ENCODE assay signal across 18 cellular contexts in genomic region chr11:133070790-133071189, GRCh38.
DNase-seq lines count a peak whose midpoint lies in the region; ATAC-seq, FAIRE-seq and TF ChIP-seq lines count a peak whose summit lies in the region.
"Had no signal": no experiment of that assay in that cellular context is flagged by ENCODE, and none has a peak within 500 bp of the region (broad histone marks: within the 10 kb centered on the region; RNA-seq: fewer than 3 reads in every experiment).

No MANE protein-coding gene starts in this region.

- H2BK120ac ChIP-seq in H1 (replicated peaks; ENCODE audit: low read depth, low read length) = no peak overlapping the region
- H2BK120ac ChIP-seq in mesendoderm (ENCODE audit: low read depth, low read length) = no peak overlapping the region

- H3K4ac ChIP-seq in H1 (replicated peaks; ENCODE audit: insufficient read length, low read depth, low read length) (no peak overlapping the region), mesendoderm (ENCODE audit: low read depth, low read length) (no peak overlapping the region)

- H3K9me2 ChIP-seq in GM23338 (ENCODE audit: insufficient read depth) = no peaks in the 10 kb centered on the region

- DNase-seq in GM23338 (ENCODE audit: low spot score) (peak; percentile 51), H1 (ENCODE audit: low read depth in 1 of 2, low spot score in 2 of 2) (no peak), mesendoderm (peak; percentile 60), SKM-1 (lab: John Stamatoyannopoulos, UW; ENCODE audit: unreplicated experiment) (no peak), ascending aorta (ENCODE audit: low spot score in 2 of 2) (no peak)
- DNase-seq: Calu3; CD4-positive, alpha-beta memory T cell; DND-41; EL had no signal

- no peaks in the 10 kb centered on the region for H3K23me2 ChIP-seq in H1 (ENCODE audit: low read depth, low read length)

- H3K9ac ChIP-seq in HUES64 (ENCODE audit: low read depth, low read length) = no peak overlapping the region
- H3K9ac ChIP-seq in H1 (replicated peaks in 1 of 4; ENCODE audit: extremely low read depth in 1 of 4, low read depth in 3 of 4, low read length in 3 of 4) = no peak overlapping the region
- H3K9ac ChIP-seq in mesendoderm (ENCODE audit: low read length) = no peak overlapping the region
- H3K9ac ChIP-seq: BLaER1 had no signal

- no peak overlapping the region for H3K27ac Mint-ChIP-seq in GM23338
- H3K27ac Mint-ChIP-seq: CD14-positive monocyte; CD4-positive, alpha-beta memory T cell had no signal

- H3K18ac ChIP-seq in H1 (ENCODE audit: extremely low read depth, low read length) = no peak overlapping the region; the same call in 1 of the 2 replicates
- H3K18ac ChIP-seq in mesendoderm (ENCODE audit: low read length) = no peak overlapping the region

- intact Hi-C loops in ascending aorta (cut with DNase I) = no loop called here

- no peak overlapping the region for H3K4me3 ChIP-seq in GM23338
- no peak overlapping the region for H3K4me3 ChIP-seq in HUES64 (ENCODE audit: low read length)
- no peak overlapping the region for H3K4me3 ChIP-seq in H1 (ENCODE audit: extremely low read depth in 1 of 4, insufficient read depth in 2 of 4, low read depth in 3 of 4, low read length in 4 of 4)
- no peak overlapping the region for H3K4me3 ChIP-seq in mesendoderm (ENCODE audit: low read length)
- H3K4me3 ChIP-seq in ascending aorta = no peak overlapping the region
- H3K4me3 ChIP-seq: BLaER1, GM12878 had no signal

- no peaks in the 10 kb centered on the region for H3K36me3 Mint-ChIP-seq in GM23338 (ENCODE audit: low read depth)
- H3K36me3 Mint-ChIP-seq: CD14-positive monocyte; CD4-positive, alpha-beta memory T cell had no signal

- no peak overlapping the region for H4K91ac ChIP-seq in H1 (replicated peaks; ENCODE audit: insufficient read length, low read length)

- H3K9me3 ChIP-seq in HUES64 (ENCODE audit: insufficient read depth, low read depth, low read length) = no peaks in the 10 kb centered on the region
- H3K9me3 ChIP-seq in H1 (ENCODE audit: insufficient read depth in 2 of 2, low read depth in 1 of 2, low read length in 1 of 2) = no peaks in the 10 kb centered on the region
- H3K9me3 ChIP-seq in ascending aorta = no peaks in the 10 kb centered on the region
- H3K9me3 ChIP-seq: BLaER1 had no signal

- peaks cover 34% of the 10 kb centered on the region for H3K4me1 ChIP-seq in GM23338 (ENCODE audit: insufficient read depth)
- peaks cover 14% of the 10 kb centered on the region for H3K4me1 ChIP-seq in HUES64 (ENCODE audit: insufficient read depth, low read length)
- peaks cover 0 to 19% (median 12%) of the 10 kb centered on the region in 4 experiments; a peak in 6 of 7 replicates for H3K4me1 ChIP-seq in H1 (replicated peaks in 1 of 4; ENCODE audit: control insufficient read depth in 3 of 4, insufficient read depth in 4 of 4, low read length in 3 of 4)
- peaks cover 5% of the 10 kb centered on the region for H3K4me1 ChIP-seq in mesendoderm (ENCODE audit: control insufficient read depth, low read depth, low read length)
- no peaks in the 10 kb centered on the region for H3K4me1 ChIP-seq in ascending aorta

- no peak overlapping the region for H2BK12ac ChIP-seq in H1 (ENCODE audit: low read depth, low read length)

- TF ChIP-seq POLR2A in H1 (IDR thresholded peaks at IDR 0.05; ENCODE audit: control extremely low read depth in 1 of 2, low read depth in 2 of 2, low read length in 2 of 2) (no peak), GM18505 (IDR thresholded peaks at IDR 0.05; ENCODE audit: borderline replicate concordance, extremely low read depth, insufficient read depth, insufficient read length) (no peak)

- H2BK20ac ChIP-seq in H1 (ENCODE audit: low read length) = no peak overlapping the region

- WGBS in HUES64 = 89% methylated on average over 2 of the region's 3 CpGs
- WGBS in H1 (ENCODE audit: extremely low coverage in 1 of 2, insufficient coverage in 1 of 2, insufficient read length in 1 of 2, insufficient replicate concordance in 2 of 2, low coverage in 1 of 2, low lambda C conversion rate in 2 of 2, missing lambda C conversion rate in 1 of 2), 2 experiments = 56% methylated on average over 3 of the region's 3 CpGs; no CpG with 5 or more reads in 1 of the 2 experiments
- WGBS in mesendoderm (ENCODE audit: extremely low coverage, insufficient coverage, low lambda C conversion rate) = no CpG with 5 or more reads among the region's 3 CpGs

- no peak for FAIRE-seq in H1 (lab: Jason Lieb, UNC)
- FAIRE-seq: GM12878, GM19239, H54 had no signal

- peak in 1 of 2 experiments; percentile 45; a peak in 3 of 4 replicates for TF ChIP-seq CTCF in GM23338 (conservative IDR thresholded peaks at IDR 0.05; ENCODE audit: low read depth in 2 of 2)
- TF ChIP-seq CTCF in H1 (IDR thresholded peaks at IDR 0.05; ENCODE audit: control extremely low read depth in 1 of 3, insufficient read depth in 1 of 3, low read depth in 1 of 3, low read length in 3 of 3) = peak in 2 of 3 experiments; percentile 13 to 33; a peak in 2 of 4 replicates
- TF ChIP-seq CTCF in ascending aorta (IDR thresholded peaks at IDR 0.05) = no peak

- no peaks in the 10 kb centered on the region for H3K79me2 ChIP-seq in GM23338 (replicated peaks; ENCODE audit: insufficient read depth)
- H3K79me2 ChIP-seq in H1 (ENCODE audit: control insufficient read depth in 1 of 2, insufficient read depth in 2 of 2, low read length in 2 of 2) = no peaks in the 10 kb centered on the region
- H3K79me2 ChIP-seq in mesendoderm (ENCODE audit: control insufficient read depth, insufficient read depth, low read length) = no peaks in the 10 kb centered on the region

- H3K27ac ChIP-seq in GM23338 (ENCODE audit: low read depth) = peak overlapping the region; percentile 35
- peak overlapping the region; percentile 63; the same call in 1 of the 2 replicates for H3K27ac ChIP-seq in HUES64 (ENCODE audit: low read depth, low read length)
- H3K27ac ChIP-seq in H1 (ENCODE audit: low read depth, low read length) = no peak overlapping the region
- no peak overlapping the region for H3K27ac ChIP-seq in mesendoderm (ENCODE audit: low read depth, low read length)
- H3K27ac ChIP-seq in ascending aorta = no peak overlapping the region
- H3K27ac ChIP-seq: 22Rv1, BLaER1 had no signal

- no peak overlapping the region for H2AFZ ChIP-seq in GM23338
- H2AFZ ChIP-seq in H1 (ENCODE audit: low read length) = no peak overlapping the region

- H3K56ac ChIP-seq in H1 (replicated peaks; ENCODE audit: insufficient read length, low read depth, low read length) = no peak overlapping the region
- no peak overlapping the region for H3K56ac ChIP-seq in mesendoderm (ENCODE audit: low read length)

- H3K14ac ChIP-seq in H1 (ENCODE audit: insufficient read length) = no peak overlapping the region

- peak in 1 of 2 experiments; percentile 13; a peak in 1 of 4 replicates for TF ChIP-seq RAD21 in H1 (IDR thresholded peaks at IDR 0.05 in 1 of 2, conservative IDR thresholded peaks at IDR 0.05 in 1 of 2; ENCODE audit: low read depth in 2 of 2, low read length in 2 of 2)

- no peak overlapping the region for H2BK5ac ChIP-seq in H1 (ENCODE audit: low read depth, low read length)
- no peak overlapping the region for H2BK5ac ChIP-seq in mesendoderm (ENCODE audit: low read length)

- no peaks in the 10 kb centered on the region for H3K27me3 ChIP-seq in GM23338 (ENCODE audit: insufficient read depth)
- no peaks in the 10 kb centered on the region for H3K27me3 ChIP-seq in HUES64 (ENCODE audit: insufficient read depth, low read length)
- H3K27me3 ChIP-seq in H1 (replicated peaks in 1 of 4; ENCODE audit: control insufficient read depth in 3 of 4, extremely low read depth in 1 of 4, insufficient read depth in 3 of 4, low read length in 3 of 4) = no peaks in the 10 kb centered on the region
- no peaks in the 10 kb centered on the region for H3K27me3 ChIP-seq in mesendoderm (ENCODE audit: insufficient read depth, low read length, poor library complexity)
- no peaks in the 10 kb centered on the region for H3K27me3 ChIP-seq in ascending aorta
- H3K27me3 ChIP-seq: BLaER1 had no signal

- TF ChIP-seq EP300 in H1 (IDR thresholded peaks at IDR 0.05; ENCODE audit: borderline replicate concordance in 1 of 2, low read depth in 2 of 2, low read length in 2 of 2) = no peak

- H2BK15ac ChIP-seq in H1 (ENCODE audit: low read length) = no peak overlapping the region
- no peak overlapping the region for H2BK15ac ChIP-seq in mesendoderm (replicated peaks; ENCODE audit: low read depth)

- peak overlapping the region; percentile 56 for H3K4me2 ChIP-seq in GM23338
- H3K4me2 ChIP-seq in H1 (ENCODE audit: insufficient read depth in 1 of 2, low read depth in 2 of 2, low read length in 2 of 2) = no peak overlapping the region; a peak in 1 of 4 replicates
- no peak overlapping the region for H3K4me2 ChIP-seq in mesendoderm (ENCODE audit: low read length)
- H3K4me2 ChIP-seq: BLaER1 had no signal

- peaks cover 30% of the 10 kb centered on the region for H3K4me1 Mint-ChIP-seq in GM23338
- H3K4me1 Mint-ChIP-seq: CD14-positive monocyte had no signal

- no peak overlapping the region for H3K4me3 Mint-ChIP-seq in GM23338
- H3K4me3 Mint-ChIP-seq: CD14-positive monocyte; CD4-positive, alpha-beta memory T cell had no signal

- ATAC-seq in GM23338 = peak; percentile 76
- no peak for ATAC-seq in HG02642 (IDR thresholded peaks at IDR 0.05; ENCODE audit: poor library complexity, unreplicated experiment)
- no peak for ATAC-seq in GM18505 (IDR thresholded peaks at IDR 0.05; ENCODE audit: unreplicated experiment)
- ATAC-seq: GM12878 had no signal

- H3K23ac ChIP-seq in H1 (ENCODE audit: insufficient read length) (no peak overlapping the region), mesendoderm (ENCODE audit: low read length) (no peak overlapping the region)

- POLR2A ChIA-PET in H1 (lab: Charles Lee; ENCODE audit: partially characterized antibody) = interaction anchor here (0.7 to 1.9 kb wide), 9 partner anchors 8 to 826 kb away, joined by 3 to 10 read pairs (median 3); no protein-coding TSS in a partner anchor

- H4K5ac ChIP-seq in H1 (ENCODE audit: insufficient read length, low read depth, low read length) (no peak overlapping the region), mesendoderm (ENCODE audit: low read length) (no peak overlapping the region)

- no peaks in the 10 kb centered on the region for H3K36me3 ChIP-seq in GM23338 (ENCODE audit: insufficient read depth)
- no peaks in the 10 kb centered on the region for H3K36me3 ChIP-seq in HUES64 (ENCODE audit: insufficient read depth, low read length)
- H3K36me3 ChIP-seq in H1 (ENCODE audit: control insufficient read depth in 2 of 4, insufficient read depth in 4 of 4, low read length in 3 of 4) = no peaks in the 10 kb centered on the region
- H3K36me3 ChIP-seq in mesendoderm (ENCODE audit: control insufficient read depth, insufficient read depth, low read length) = no peaks in the 10 kb centered on the region
- no peaks in the 10 kb centered on the region for H3K36me3 ChIP-seq in ascending aorta
- H3K36me3 ChIP-seq: BLaER1 had no signal

- H3K9me3 Mint-ChIP-seq in GM23338 = no peaks in the 10 kb centered on the region
- H3K9me3 Mint-ChIP-seq: CD4-positive, alpha-beta memory T cell had no signal

- H3K79me1 ChIP-seq in H1 (ENCODE audit: low read depth, low read length) (no peaks in the 10 kb centered on the region), mesendoderm (ENCODE audit: low read length) (no peaks in the 10 kb centered on the region)

- H4K20me1 ChIP-seq in GM23338 (replicated peaks; ENCODE audit: insufficient read depth) (no peaks in the 10 kb centered on the region), H1 (replicated peaks in 1 of 2; ENCODE audit: control insufficient read depth in 1 of 2, insufficient read depth in 2 of 2, low read length in 2 of 2) (no peaks in the 10 kb centered on the region)
- H4K20me1 ChIP-seq: BLaER1 had no signal

- H4K8ac ChIP-seq in H1 (ENCODE audit: extremely low read depth, insufficient read depth, low read length) = no peak overlapping the region
- H4K8ac ChIP-seq in mesendoderm (ENCODE audit: low read depth, low read length) = no peak overlapping the region

- peaks cover 8% of the 10 kb centered on the region for H3K27me3 Mint-ChIP-seq in GM23338 (ENCODE audit: insufficient read depth, low read depth, poor library complexity)

- 0 out of 2 replicates have a peak, but pooled peaks cover 4% of the 10 kb centered on the region for H3F3A ChIP-seq in GM23338 (replicated peaks; ENCODE audit: low read depth)

- no peak overlapping the region for H2AK5ac ChIP-seq in H1 (ENCODE audit: low read depth, low read length)
- H2AK5ac ChIP-seq in mesendoderm (ENCODE audit: low read length) = no peak overlapping the region

- CTCF ChIA-PET in H1 (lab: Charles Lee; ENCODE audit: partially characterized antibody) = interaction anchor here (0.9 to 4.3 kb wide), 15 partner anchors 9 to 1376 kb away, joined by 3 to 49 read pairs (median 3); no protein-coding TSS in a partner anchor

Comparison
In these comparisons a context has a peak if more than half of its experiments do, and no peak if none do; other contexts are left out.
1. DNase-seq: peak in GM23338 (single experiment) and mesendoderm (single experiment); none in H1 (0 of 2), SKM-1 (single experiment) and ascending aorta (0 of 2).
2. H3K27ac ChIP-seq: peak in GM23338 (single experiment) and HUES64 (single experiment); none in H1 (single experiment), mesendoderm (single experiment) and ascending aorta (0 of 2).
3. CTCF ChIP-seq: peak in H1 (2 of 3); none in ascending aorta (0 of 3).